9 cellular contexts compared by ENCODE assay signal in the genomic region with DNA sequence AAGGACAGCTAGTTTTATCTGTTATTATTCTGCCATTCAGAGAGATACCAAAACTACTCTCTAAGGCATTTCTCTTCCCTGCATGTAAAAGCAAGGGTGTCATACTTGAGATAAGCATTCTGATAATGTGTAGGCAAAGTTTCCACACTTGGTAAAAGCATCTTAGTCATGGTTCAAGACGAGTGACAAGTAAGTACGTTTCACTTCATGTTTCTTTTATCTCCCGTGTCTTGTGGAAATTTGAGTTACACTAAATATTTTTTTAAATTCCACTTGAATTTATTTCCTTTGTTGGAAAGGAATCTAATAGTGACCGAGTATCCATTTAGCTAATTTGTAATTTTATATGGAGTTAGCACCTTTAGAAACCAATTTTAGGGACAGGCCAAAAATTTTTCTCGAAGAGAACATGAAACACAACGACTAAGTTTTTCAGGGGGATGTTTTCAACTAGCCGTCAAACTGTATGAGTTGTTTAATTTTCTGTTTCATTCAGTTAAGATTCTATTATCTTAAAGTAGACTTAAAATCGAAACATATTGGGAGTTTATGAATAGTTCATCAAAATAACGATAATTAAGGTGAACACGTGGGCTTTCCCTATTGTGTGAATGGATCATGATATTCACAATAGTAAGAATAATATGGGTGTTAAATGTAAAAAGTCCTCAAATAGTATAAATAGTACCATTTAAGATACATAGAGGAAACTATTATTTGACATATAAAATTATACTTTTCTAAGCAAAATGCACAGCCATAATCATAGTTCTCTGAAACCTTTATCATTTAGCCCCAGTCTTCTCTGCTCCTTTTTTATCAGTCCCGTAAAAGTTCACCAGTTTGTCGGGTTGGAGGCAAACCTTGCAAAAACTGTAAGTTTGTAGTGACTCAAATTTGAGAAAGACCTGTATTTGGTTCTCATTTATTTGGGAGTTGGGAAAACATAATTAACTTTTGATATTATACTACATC. TPM values are rescaled to one million over a fixed set of nuclear protein-coding genes. Genes with fewer than 3 reads are reported as not detected.
A peak's percentile ranks its signal among the peaks of the same experiment; 100 is the strongest.
DNase-seq lines count a peak whose midpoint lies in the region; ATAC-seq and TF ChIP-seq lines count a peak whose summit lies in the region.
"Had no signal": no experiment of that assay in that cellular context is flagged by ENCODE, and none has a peak within 500 bp of the region (broad histone marks: within the 10 kb centered on the region; RNA-seq: fewer than 3 reads in every experiment).

No MANE protein-coding gene starts in this region.

- no peak for TF ChIP-seq CTCF in CD8-positive, alpha-beta T cell (IDR thresholded peaks at IDR 0.05)
- TF ChIP-seq CTCF in brain microvascular endothelial cell (IDR thresholded peaks at IDR 0.05; ENCODE audit: low read depth, low read length, missing control alignments) = no peak

- H3K4me3 ChIP-seq in CD8-positive, alpha-beta T cell (ENCODE audit: low read depth, low read length) = no peak overlapping the region
- H3K4me3 ChIP-seq in mucosa of rectum (ENCODE audit: low read length in 2 of 2) = peak overlapping the region; percentile 70 to 85
- H3K4me3 ChIP-seq in brain microvascular endothelial cell (ENCODE audit: low read depth, low read length) = no peak overlapping the region

- POLR2A ChIA-PET in CD8-positive, alpha-beta T cell (lab: Charles Lee) = interaction anchor here (0.9 to 1.8 kb wide), 2 partner anchors 25 to 93 kb away, joined by 3 to 19 read pairs; a partner anchor contains a TSS

- intact Hi-C loops in CD8-positive, alpha-beta T cell (cut with DNase I, micrococcal nuclease) = loop anchor here (1.0 to 10.0 kb wide), 7 partner anchors 27 to 1537 kb away; a partner anchor contains a TSS
- intact Hi-C loops in activated T-helper 2 cell treated with anti-CD3 and anti-CD28 coated beads, Interferon-gamma antibody, Interleukin-2, Interleukin-4, amounts not matched to agents 10 μg/mL and 5 μg/mL and 100 μg/mL, durations not matched to agents 14 hours and 24 hours and 36 hours (cut with micrococcal nuclease) = loop anchor here (1.0 to 10.0 kb wide), 7 partner anchors 57 to 1014 kb away; a partner anchor contains a TSS

- H3K9me3 ChIP-seq in CD8-positive, alpha-beta T cell (ENCODE audit: low read length) = no peaks in the 10 kb centered on the region
- H3K9me3 ChIP-seq in mucosa of rectum (ENCODE audit: control insufficient read depth in 2 of 2, low read length in 2 of 2) = no peaks in the 10 kb centered on the region

- no peak overlapping the region for H3K27ac ChIP-seq in CD8-positive, alpha-beta T cell (ENCODE audit: low read depth, low read length)
- H3K27ac ChIP-seq in mucosa of rectum (ENCODE audit: low read depth in 2 of 2, low read length in 2 of 2) (peak overlapping the region; percentile 94 to 95), brain microvascular endothelial cell (no peak overlapping the region)

- H3K9ac ChIP-seq in mucosa of rectum (ENCODE audit: low read depth in 1 of 2, low read length in 2 of 2) = peak overlapping the region in 1 of 2 donors; percentile 78

- no peak for DNase-seq in CD8-positive, alpha-beta T cell
- DNase-seq in LoVo (ENCODE audit: low spot score) (peak; percentile 2), GM19240 (ENCODE audit: insufficient read length, low spot score) (no peak), brain microvascular endothelial cell (no peak)
- no peak for DNase-seq in activated T-helper 2 cell treated with anti-CD3 and anti-CD28 coated beads, Interferon-gamma antibody, Interleukin-2, Interleukin-4, amounts not matched to agents 10 μg/mL and 5 μg/mL and 100 μg/mL, durations not matched to agents 14 hours and 24 hours and 36 hours (ENCODE audit: low spot score)

- H3K9me3 Mint-ChIP-seq in CD8-positive, alpha-beta T cell = no peaks in the 10 kb centered on the region
- no peaks in the 10 kb centered on the region for H3K9me3 Mint-ChIP-seq in activated T-helper 2 cell treated with anti-CD3 and anti-CD28 coated beads, Interferon-gamma antibody, Interleukin-2, Interleukin-4, amounts not matched to agents 10 μg/mL and 5 μg/mL and 100 μg/mL, durations not matched to agents 14 hours and 24 hours and 36 hours

- peaks cover 40% of the 10 kb centered on the region for H3K4me1 Mint-ChIP-seq in CD8-positive, alpha-beta T cell (ENCODE audit: low read depth)
- peaks cover 30% of the 10 kb centered on the region for H3K4me1 Mint-ChIP-seq in activated T-helper 2 cell treated with anti-CD3 and anti-CD28 coated beads, Interferon-gamma antibody, Interleukin-2, Interleukin-4, amounts not matched to agents 10 μg/mL and 5 μg/mL and 100 μg/mL, durations not matched to agents 14 hours and 24 hours and 36 hours (ENCODE audit: low read depth)

- no peak for ATAC-seq in CD8-positive, alpha-beta T cell
- ATAC-seq in GM21619 (IDR thresholded peaks at IDR 0.05; ENCODE audit: unreplicated experiment) (no peak), HG03159 (IDR thresholded peaks at IDR 0.05; ENCODE audit: unreplicated experiment) (no peak)

- H3K36me3 ChIP-seq in CD8-positive, alpha-beta T cell (ENCODE audit: insufficient read depth, low read length) = no peaks in the 10 kb centered on the region
- H3K36me3 ChIP-seq in mucosa of rectum (ENCODE audit: control insufficient read depth in 2 of 2, insufficient read depth in 2 of 2, low read length in 2 of 2) (no peaks in the 10 kb centered on the region), brain microvascular endothelial cell (replicated peaks) (no peaks in the 10 kb centered on the region)

- H3K36me3 Mint-ChIP-seq in CD8-positive, alpha-beta T cell = peaks cover 15% of the 10 kb centered on the region
- peaks cover 11% of the 10 kb centered on the region for H3K36me3 Mint-ChIP-seq in activated T-helper 2 cell treated with anti-CD3 and anti-CD28 coated beads, Interferon-gamma antibody, Interleukin-2, Interleukin-4, amounts not matched to agents 10 μg/mL and 5 μg/mL and 100 μg/mL, durations not matched to agents 14 hours and 24 hours and 36 hours (ENCODE audit: low read depth)

- peaks cover 20% of the 10 kb centered on the region for H3K4me1 ChIP-seq in CD8-positive, alpha-beta T cell (ENCODE audit: insufficient read depth, low read length)
- peaks cover 12 to 13% of the 10 kb centered on the region in 2 donors for H3K4me1 ChIP-seq in mucosa of rectum (ENCODE audit: control insufficient read depth in 2 of 2, insufficient read depth in 2 of 2, low read length in 2 of 2)

- CTCF ChIA-PET in CD8-positive, alpha-beta T cell (lab: Charles Lee) = interaction anchor here (0.7 to 2.7 kb wide), 8 partner anchors 14 to 198 kb away, joined by 3 to 14 read pairs (median 4); no protein-coding TSS in a partner anchor

- no peak overlapping the region for H3K27ac Mint-ChIP-seq in CD8-positive, alpha-beta T cell
- H3K27ac Mint-ChIP-seq in activated T-helper 2 cell treated with anti-CD3 and anti-CD28 coated beads, Interferon-gamma antibody, Interleukin-2, Interleukin-4, amounts not matched to agents 10 μg/mL and 5 μg/mL and 100 μg/mL, durations not matched to agents 14 hours and 24 hours and 36 hours = peak overlapping the region; percentile 62

- in situ Hi-C loops in brain microvascular endothelial cell (cut with HindIII; ENCODE audit: low pct_ligation_motif_present, low sequenced_read_pairs) = no loop called here

- no peaks in the 10 kb centered on the region for H3K27me3 Mint-ChIP-seq in CD8-positive, alpha-beta T cell (ENCODE audit: low read depth)
- H3K27me3 Mint-ChIP-seq in activated T-helper 2 cell treated with anti-CD3 and anti-CD28 coated beads, Interferon-gamma antibody, Interleukin-2, Interleukin-4, amounts not matched to agents 10 μg/mL and 5 μg/mL and 100 μg/mL, durations not matched to agents 14 hours and 24 hours and 36 hours (ENCODE audit: low read depth) = no peaks in the 10 kb centered on the region

- H3K27me3 ChIP-seq in CD8-positive, alpha-beta T cell (ENCODE audit: insufficient read depth, low read length) = no peaks in the 10 kb centered on the region
- no peaks in the 10 kb centered on the region for H3K27me3 ChIP-seq in mucosa of rectum (ENCODE audit: control insufficient read depth in 2 of 2, insufficient read depth in 2 of 2, low read length in 2 of 2)
- no peaks in the 10 kb centered on the region for H3K27me3 ChIP-seq in brain microvascular endothelial cell (replicated peaks)

- peak overlapping the region; percentile 11 for H3K4me3 Mint-ChIP-seq in CD8-positive, alpha-beta T cell
- peak overlapping the region; percentile 40 for H3K4me3 Mint-ChIP-seq in activated T-helper 2 cell treated with anti-CD3 and anti-CD28 coated beads, Interferon-gamma antibody, Interleukin-2, Interleukin-4, amounts not matched to agents 10 μg/mL and 5 μg/mL and 100 μg/mL, durations not matched to agents 14 hours and 24 hours and 36 hours (ENCODE audit: low read depth)

RNA-seq across cellular contexts. Expression of a gene that starts 1.6 kb away (rescaled TPM):
- total RNA-seq in CD8-positive, alpha-beta T cell = 1 to 10 TPM in 1 of 2 experiments, under 1 TPM in 1; 1.00 to 1.7 TPM
- total RNA-seq in activated T-helper 2 cell treated with anti-CD3 and anti-CD28 coated beads, Interferon-gamma antibody, Interleukin-2, Interleukin-4, amounts not matched to agents 10 μg/mL and 5 μg/mL and 100 μg/mL, durations not matched to agents 14 hours and 24 hours and 36 hours = 0.94 and 2.9 TPM in 2 replicates

RNA-seq across cellular contexts. Expression of a gene that starts 28.3 kb away (rescaled TPM):
- under 1 TPM in 1 of 2 experiments, not detected in 1; 0.35 TPM for total RNA-seq in CD8-positive, alpha-beta T cell
- total RNA-seq in activated T-helper 2 cell treated with anti-CD3 and anti-CD28 coated beads, Interferon-gamma antibody, Interleukin-2, Interleukin-4, amounts not matched to agents 10 μg/mL and 5 μg/mL and 100 μg/mL, durations not matched to agents 14 hours and 24 hours and 36 hours = 0.11 and 0.14 TPM in 2 replicates

RNA-seq across cellular contexts. Expression of a gene that starts 34.6 kb away (rescaled TPM):
- total RNA-seq in CD8-positive, alpha-beta T cell = not detected
- not detected in 2 replicates for total RNA-seq in activated T-helper 2 cell treated with anti-CD3 and anti-CD28 coated beads, Interferon-gamma antibody, Interleukin-2, Interleukin-4, amounts not matched to agents 10 μg/mL and 5 μg/mL and 100 μg/mL, durations not matched to agents 14 hours and 24 hours and 36 hours
- total RNA-seq: epithelial cell of proximal tubule had no signal

Comparison
In these comparisons a context has a peak if more than half of its experiments do, and no peak if none do; other contexts are left out.
1. H3K27ac ChIP-seq: peak in mucosa of rectum (2 of 2); none in CD8-positive, alpha-beta T cell (single experiment) and brain microvascular endothelial cell (single experiment).
2. H3K4me3 ChIP-seq: peak in mucosa of rectum (2 of 2); none in CD8-positive, alpha-beta T cell (single experiment) and brain microvascular endothelial cell (single experiment).